ENCODE assay signal across 24 cellular contexts in genomic region chr10:5274795-5275194, GRCh38.
"Had no signal": no experiment of that assay in that cellular context is flagged by ENCODE, and none has a peak within 500 bp of the region (broad histone marks: within the 10 kb centered on the region; RNA-seq: fewer than 3 reads in every experiment).

No MANE protein-coding gene starts in this region.

- H3K9me3 ChIP-seq: adrenal gland had no signal

- H3K36me3 Mint-ChIP-seq: T-cell had no signal

- ATAC-seq: activated CD4-positive, alpha-beta T cell treated with anti-CD3 and anti-CD28 coated beads for 36 hours; activated CD8-positive, alpha-beta T cell treated with anti-CD3 and anti-CD28 coated beads for 36 hours; activated T-cell treated with anti-CD3 and anti-CD28 coated beads, Interleukin-2, amount 50 U/mL, for 72 hours; K562; T-cell had no signal

- H3K4me3 Mint-ChIP-seq: activated CD4-positive, alpha-beta T cell treated with anti-CD3 and anti-CD28 coated beads for 36 hours; activated CD8-positive, alpha-beta T cell treated with anti-CD3 and anti-CD28 coated beads for 36 hours; activated naive CD8-positive, alpha-beta T cell treated with anti-CD3 and anti-CD28 coated beads, Interleukin-2, amount 10 ng/mL, durations not matched to agents 7 days and 5 days; activated T-cell treated with anti-CD3 and anti-CD28 coated beads, Interleukin-2, amount 50 U/mL, for 72 hours; T-cell had no signal

- H3K27ac ChIP-seq: adrenal gland, SK-N-MC, VCaP had no signal

- H3K9me3 Mint-ChIP-seq: activated CD8-positive, alpha-beta T cell treated with anti-CD3 and anti-CD28 coated beads for 36 hours; activated naive CD8-positive, alpha-beta T cell treated with anti-CD3 and anti-CD28 coated beads, Interleukin-2, amount 10 ng/mL, durations not matched to agents 7 days and 5 days; activated T-cell treated with anti-CD3 and anti-CD28 coated beads, Interleukin-2, amount 50 U/mL, for 72 hours; activated T-helper 2 cell treated with anti-CD3 and anti-CD28 coated beads, Interferon-gamma antibody, Interleukin-2, Interleukin-4, amounts not matched to agents 10 μg/mL and 5 μg/mL and 100 μg/mL, durations not matched to agents 14 hours and 24 hours and 36 hours; T-cell had no signal

- H3K4me1 ChIP-seq: adrenal gland had no signal

- H3K27me3 Mint-ChIP-seq: activated CD8-positive, alpha-beta T cell treated with anti-CD3 and anti-CD28 coated beads for 36 hours had no signal

- H3K4me3 ChIP-seq: adrenal gland, K562, SK-N-MC had no signal

- H3K27me3 ChIP-seq: adrenal gland had no signal

- DNase-seq: activated CD4-positive, alpha-beta T cell treated with anti-CD3 and anti-CD28 coated beads for 36 hours; activated CD4-positive, alpha-beta T cell treated with anti-CD3 and anti-CD28 coated beads, Interleukin-2, amount 50 U/mL, for 1 hour; activated CD8-positive, alpha-beta memory T cell treated with anti-CD3 and anti-CD28 coated beads, Interleukin-2, amount 50 U/mL, for 4 hours; activated CD8-positive, alpha-beta T cell treated with anti-CD3 and anti-CD28 coated beads for 36 hours; activated naive CD4-positive, alpha-beta T cell treated with anti-CD3 and anti-CD28 coated beads, Interleukin-2, amount 50 U/mL, for 16 hours; activated naive CD8-positive, alpha-beta T cell treated with anti-CD3 and anti-CD28 coated beads, Interleukin-2, amount 10 ng/mL, durations not matched to agents 7 days and 5 days; activated T-cell treated with anti-CD3 and anti-CD28 coated beads, Interleukin-2, amount 50 U/mL, for 72 hours; adrenal gland; anterior cingulate cortex; caudate nucleus; Karpas-422; NCI-H1105; NCI-H1436; NCI-H1694 treated with DMSO at 0.1 percent for 48 hours; NCI-H2029 treated with DMSO at 0.1 percent for 48 hours; NCI-H446; NCI-H524; T-cell; T-helper 2 cell; T1000 had no signal

- H3K4me1 Mint-ChIP-seq: activated CD4-positive, alpha-beta T cell treated with anti-CD3 and anti-CD28 coated beads for 36 hours had no signal

- H3K36me3 ChIP-seq: adrenal gland had no signal

- H3K27ac Mint-ChIP-seq: activated CD4-positive, alpha-beta T cell treated with anti-CD3 and anti-CD28 coated beads for 36 hours; activated CD8-positive, alpha-beta T cell treated with anti-CD3 and anti-CD28 coated beads for 36 hours; activated naive CD8-positive, alpha-beta T cell treated with anti-CD3 and anti-CD28 coated beads, Interleukin-2, amount 10 ng/mL, durations not matched to agents 7 days and 5 days; activated T-cell treated with anti-CD3 and anti-CD28 coated beads, Interleukin-2, amount 50 U/mL, for 72 hours; activated T-helper 2 cell treated with anti-CD3 and anti-CD28 coated beads, Interferon-gamma antibody, Interleukin-2, Interleukin-4, amounts not matched to agents 10 μg/mL and 5 μg/mL and 100 μg/mL, durations not matched to agents 14 hours and 24 hours and 36 hours; T-cell had no signal
